Comparison of ENCODE assay signal across 24 cellular contexts in the genomic region with DNA sequence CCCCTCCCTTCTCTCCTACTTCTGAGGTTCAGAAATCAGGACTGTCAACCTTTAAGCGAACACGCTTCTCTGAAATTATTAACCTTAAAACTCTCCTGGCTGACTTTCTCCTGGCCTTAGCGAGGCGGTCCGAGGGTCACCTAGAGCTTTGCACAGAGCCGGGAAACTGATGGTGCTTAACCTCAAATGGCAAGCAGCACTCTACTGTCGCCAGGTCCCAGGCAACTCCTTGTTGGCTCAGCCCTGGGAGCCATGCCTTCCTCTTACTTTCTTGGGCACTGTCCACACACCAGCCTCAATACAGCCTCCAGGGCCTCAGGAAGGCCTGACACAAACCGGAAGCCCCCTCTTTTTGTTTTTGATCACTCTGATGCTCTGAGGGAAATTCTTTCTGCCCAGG. TPM values are rescaled to one million over a fixed set of nuclear protein-coding genes. Genes with fewer than 3 reads are reported as not detected.
DNase-seq lines count a peak whose midpoint lies in the region; ATAC-seq and TF ChIP-seq lines count a peak whose summit lies in the region.
"Had no signal": no experiment of that assay in that cellular context is flagged by ENCODE, and none has a peak within 500 bp of the region (broad histone marks: within the 10 kb centered on the region; RNA-seq: fewer than 3 reads in every experiment).

No MANE protein-coding gene starts in this region.

- peaks cover 32% of the 10 kb centered on the region for H3K4me1 ChIP-seq in left ventricle myocardium inferior
- peaks cover 9 to 59% (median 49%) of the 10 kb centered on the region in 4 donors for H3K4me1 ChIP-seq in esophagus muscularis mucosa
- peaks cover 29% of the 10 kb centered on the region for H3K4me1 ChIP-seq in mesodermal cell (ENCODE audit: control insufficient read depth, insufficient read depth, low read length, poor library complexity, severe bottlenecking)
- H3K4me1 ChIP-seq in tibial artery: peaks cover 0 to 76% (median 46%) of the 10 kb centered on the region in 4 donors
- H3K4me1 ChIP-seq in neuronal stem cell (ENCODE audit: control insufficient read depth in 2 of 2, insufficient read depth in 1 of 2, low read depth in 1 of 2, low read length in 2 of 2): peaks cover 0 to 8% of the 10 kb centered on the region in 2 donors

- H2AFZ ChIP-seq in neuronal stem cell (ENCODE audit: low read length): no peak overlapping the region

- no peak overlapping the region for H2BK120ac ChIP-seq in neuronal stem cell (ENCODE audit: low read depth, low read length)

- TF ChIP-seq CTCF in left ventricle myocardium inferior (IDR thresholded peaks at IDR 0.05; ENCODE audit: borderline replicate concordance) (no peak), esophagus muscularis mucosa (IDR thresholded peaks at IDR 0.05) (no peak), tibial artery (IDR thresholded peaks at IDR 0.05) (no peak)

- no peak overlapping the region for H4K91ac ChIP-seq in neuronal stem cell (ENCODE audit: low read depth, low read length, poor library complexity)

- peak overlapping the region; percentile 61 for H3K27ac ChIP-seq in left ventricle myocardium inferior (replicated peaks)
- peak overlapping the region; percentile 25 to 44 (median 42) for H3K27ac ChIP-seq in esophagus muscularis mucosa (replicated peaks in 1 of 4)
- H3K27ac ChIP-seq in mesodermal cell (ENCODE audit: low read depth, low read length, severe bottlenecking): no peak overlapping the region
- peak overlapping the region; percentile 100 for H3K27ac ChIP-seq in tibial artery
- H3K27ac ChIP-seq in neuronal stem cell (replicated peaks; ENCODE audit: low read length): no peak overlapping the region
- H3K27ac ChIP-seq: brain microvascular endothelial cell had no signal

- H3K14ac ChIP-seq in neuronal stem cell (ENCODE audit: low read length): no peak overlapping the region

- DNase-seq in left ventricle myocardium inferior (no peak), left ventricle myocardium superior (no peak), esophagus muscularis mucosa (ENCODE audit: extremely low spot score) (no peak), tibial artery (no peak), NCI-H345 treated with DMSO at 0.1 percent for 48 hours (lab: John Stamatoyannopoulos, UW; ENCODE audit: unreplicated experiment) (no peak), neuronal stem cell (ENCODE audit: low spot score) (no peak)
- no peak for DNase-seq in activated CD8-positive, alpha-beta memory T cell treated with anti-CD3 and anti-CD28 coated beads for 24 hours
- DNase-seq: 8988T; activated CD8-positive, alpha-beta T cell treated with anti-CD3 and anti-CD28 coated beads, Interleukin-2, amount 10 ng/mL, durations not matched to agents 7 days and 5 days; activated naive CD4-positive, alpha-beta T cell treated with anti-CD3 and anti-CD28 coated beads, Interleukin-2, amount 50 U/mL, for 16 hours; brain microvascular endothelial cell; effector CD4-positive, alpha-beta T cell; NCI-H1436 treated with DMSO at 0.1 percent for 48 hours; NCI-H2081 treated with DMSO at 0.1 percent for 48 hours; NCI-H226; NCI-H774; SIG-M5; stimulated activated CD4-positive, alpha-beta T cell treated with anti-CD3 and anti-CD28 coated beads, Interleukin-4, amount 100 ng/mL, for 24 hours had no signal

- H3K23ac ChIP-seq in neuronal stem cell (ENCODE audit: low read depth, low read length, poor library complexity): no peak overlapping the region

- H2BK12ac ChIP-seq in neuronal stem cell (ENCODE audit: low read length): no peak overlapping the region

- 93% methylated on average over 8 of the region's 8 CpGs for WGBS in esophagus muscularis mucosa
- WGBS in mesodermal cell (ENCODE audit: insufficient coverage in 2 of 2), 2 experiments: 82 to 94% methylated on average over 6 to 7 of the region's 8 CpGs
- WGBS in neuronal stem cell (ENCODE audit: extremely low coverage in 2 of 2, insufficient read length in 2 of 2, insufficient replicate concordance in 1 of 2), 2 donors: no CpG with 5 or more reads among the region's 8 CpGs

- H3K4ac ChIP-seq in neuronal stem cell (ENCODE audit: low read length): no peak overlapping the region

- no peak for ATAC-seq in left ventricle myocardium superior
- ATAC-seq: activated CD8-positive, alpha-beta T cell treated with anti-CD3 and anti-CD28 coated beads, Interleukin-2, amount 10 ng/mL, durations not matched to agents 7 days and 5 days; activated T-helper 17 cell treated with anti-CD3 and anti-CD28 coated beads, Interleukin-2, amount 50 U/mL, for 72 hours had no signal

- intact Hi-C loops in left ventricle myocardium inferior (cut with micrococcal nuclease) (loop anchor here (10.0 kb wide), 3 partner anchors 71 to 249 kb away; no protein-coding TSS in a partner anchor), left ventricle myocardium superior (cut with micrococcal nuclease) (loop anchor here (10.0 kb wide), 1 partner anchor 71 kb away; no protein-coding TSS in a partner anchor), esophagus muscularis mucosa (cut with DNase I) (no loop called here), tibial artery (cut with DNase I; ENCODE audit: low total_unique reads) (loop anchor here (2.0 to 10.0 kb wide), 2 partner anchors 59 to 209 kb away; no protein-coding TSS in a partner anchor)

- H3K4me2 ChIP-seq in neuronal stem cell (ENCODE audit: insufficient read depth, low read length, poor library complexity, severe bottlenecking): no peak overlapping the region

- no peak overlapping the region for H3K18ac ChIP-seq in neuronal stem cell (ENCODE audit: low read length)

- H3K9me3 ChIP-seq in left ventricle myocardium inferior (replicated peaks) (no peaks in the 10 kb centered on the region), esophagus muscularis mucosa (no peaks in the 10 kb centered on the region), mesodermal cell (ENCODE audit: control insufficient read depth, low read length) (no peaks in the 10 kb centered on the region), tibial artery (no peaks in the 10 kb centered on the region), neuronal stem cell (replicated peaks in 1 of 2; ENCODE audit: control insufficient read depth in 2 of 2, insufficient read depth in 1 of 2, low read depth in 1 of 2, low read length in 2 of 2) (no peaks in the 10 kb centered on the region)

- TF ChIP-seq POLR2A in esophagus muscularis mucosa (IDR thresholded peaks at IDR 0.05; ENCODE audit: low read depth): no peak

- H3K27me3 ChIP-seq in left ventricle myocardium inferior (ENCODE audit: low read depth) (peaks cover 53% of the 10 kb centered on the region), esophagus muscularis mucosa (peaks cover 0 to 9% (median 0%) of the 10 kb centered on the region in 4 donors), tibial artery (no peaks in the 10 kb centered on the region), neuronal stem cell (ENCODE audit: control insufficient read depth in 3 of 3, insufficient read depth in 3 of 3, low read depth in 1 of 3, low read length in 3 of 3) (peaks cover 3 to 73% (median 25%) of the 10 kb centered on the region in 3 experiments)

- H3K79me1 ChIP-seq in neuronal stem cell (ENCODE audit: low read depth, low read length): no peaks in the 10 kb centered on the region

- H4K8ac ChIP-seq in neuronal stem cell (ENCODE audit: low read depth, low read length): no peak overlapping the region

- H2BK5ac ChIP-seq in neuronal stem cell (ENCODE audit: low read length): no peak overlapping the region

- peak overlapping the region; percentile 12 for H3K4me3 ChIP-seq in left ventricle myocardium inferior
- peak overlapping the region in 2 of 4 donors; percentile 10 for H3K4me3 ChIP-seq in esophagus muscularis mucosa
- peak overlapping the region; percentile 5 for H3K4me3 ChIP-seq in mesodermal cell (ENCODE audit: extremely low read depth, insufficient read depth, low read length, poor library complexity, severe bottlenecking)
- H3K4me3 ChIP-seq in tibial artery: peak overlapping the region; percentile 96 to 100
- H3K4me3 ChIP-seq in neuronal stem cell (ENCODE audit: low read length in 2 of 2): no peak overlapping the region

- H2AK5ac ChIP-seq in neuronal stem cell (ENCODE audit: low read depth, low read length): no peak overlapping the region

- TF ChIP-seq EP300 in esophagus muscularis mucosa (IDR thresholded peaks at IDR 0.05): no peak

- H2BK15ac ChIP-seq in neuronal stem cell (ENCODE audit: low read length): no peak overlapping the region

- H3K36me3 ChIP-seq in left ventricle myocardium inferior: no peaks in the 10 kb centered on the region
- H3K36me3 ChIP-seq in esophagus muscularis mucosa: peaks cover 0 to 11% (median 0%) of the 10 kb centered on the region in 4 donors
- H3K36me3 ChIP-seq in mesodermal cell (ENCODE audit: control insufficient read depth, insufficient read depth, low read length): peaks cover 12% of the 10 kb centered on the region
- H3K36me3 ChIP-seq in tibial artery: peaks cover 0 to 15% (median 0%) of the 10 kb centered on the region in 3 donors
- H3K36me3 ChIP-seq in neuronal stem cell (replicated peaks in 1 of 2; ENCODE audit: control insufficient read depth in 2 of 2, insufficient read depth in 2 of 2, low read length in 2 of 2): no peaks in the 10 kb centered on the region
- H3K36me3 ChIP-seq: brain microvascular endothelial cell had no signal

- no peak overlapping the region for H3K9ac ChIP-seq in neuronal stem cell (ENCODE audit: low read depth, low read length, poor library complexity)

RNA-seq across cellular contexts. Expression of a gene that starts 3.8 kb away (rescaled TPM):
- 1.4 TPM for total RNA-seq in left ventricle myocardium inferior
- total RNA-seq in left ventricle myocardium superior: 0.92 TPM
- 1 to 10 TPM; 4.0 to 7.6 (median 4.1) TPM for total RNA-seq in esophagus muscularis mucosa
- 3.5 TPM for polyA plus RNA-seq in mesodermal cell (2013, experiment 1 of 2)
- 4.5 TPM for polyA plus RNA-seq in mesodermal cell (2013, experiment 2 of 2)
- 0.42 TPM for polyA plus RNA-seq in neuronal stem cell (2013, experiment 1 of 2)
- 0.66 TPM for polyA plus RNA-seq in neuronal stem cell (2013, experiment 2 of 2)
- total RNA-seq: activated CD8-positive, alpha-beta T cell treated with anti-CD3 and anti-CD28 coated beads, Interleukin-2, amount 10 ng/mL, durations not matched to agents 7 days and 5 days; activated T-helper 17 cell treated with anti-CD3 and anti-CD28 coated beads, Interleukin-2, amount 50 U/mL, for 72 hours; lung microvascular endothelial cell; T-helper 2 cell treated with Interferon-gamma antibody and Interleukin-4, amounts not matched to agents 100 ng/mL and 5 ng/mL, for 36 hours had no signal
- polyA plus RNA-seq: CD14-positive monocyte, IgD-negative memory B cell had no signal

Comparison
In these comparisons a context has a peak if more than half of its experiments do, and no peak if none do; other contexts are left out.
1. H3K27ac ChIP-seq: peak in left ventricle myocardium inferior (single experiment), esophagus muscularis mucosa (4 of 4) and tibial artery (2 of 2); none in mesodermal cell (single experiment) and neuronal stem cell (single experiment).
2. H3K4me3 ChIP-seq: peak in left ventricle myocardium inferior (single experiment), mesodermal cell (single experiment) and tibial artery (2 of 2); none in neuronal stem cell (0 of 2).